ENCODE assay signal across 1 cellular context in genomic region chr3:114624676-114625181, GRCh38.
TF ChIP-seq lines count a peak whose summit lies in the region.

No MANE protein-coding gene starts in this region.

TF ChIP-seq in HCT116, 20 proteins besides CTCF, POLR2A, EP300 and RAD21 (continued from another document):
- TF ChIP-seq ELF1 (IDR thresholded peaks at IDR 0.05; ENCODE audit: borderline replicate concordance, low read depth) (no peak), ZBTB33 (IDR thresholded peaks at IDR 0.05; ENCODE audit: extremely low read depth, insufficient replicate concordance, low read length) (no peak)
